Comparison of ENCODE assay signal across 18 cellular contexts in the genomic region with DNA sequence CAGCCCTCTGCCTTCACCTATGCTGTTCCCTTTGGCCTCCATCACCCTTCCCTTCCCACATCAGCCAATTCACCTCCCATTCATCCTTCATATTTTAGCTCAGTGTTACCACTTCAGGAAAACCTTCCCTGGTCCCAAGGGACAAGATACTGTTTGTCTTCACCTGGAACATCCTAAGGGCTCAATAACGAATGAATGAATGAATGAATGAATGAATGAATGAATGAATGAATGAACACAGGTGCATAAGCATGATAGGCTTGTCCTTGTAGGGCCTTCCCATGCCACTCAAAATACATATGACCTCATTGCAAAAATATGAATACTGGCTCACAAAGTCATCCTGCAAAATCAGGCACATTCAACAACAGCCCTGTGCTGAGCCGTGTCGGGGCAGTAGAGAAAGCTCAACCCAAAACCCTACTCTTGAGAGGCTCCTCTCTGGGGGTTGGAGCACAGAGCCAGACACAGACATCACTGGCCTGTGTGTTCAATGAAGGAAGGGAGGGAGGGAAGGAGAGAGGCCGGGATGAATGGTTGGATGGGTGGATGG. TPM values are rescaled to one million over a fixed set of nuclear protein-coding genes. Genes with fewer than 3 reads are reported as not detected.
A peak's percentile ranks its signal among the peaks of the same experiment; 100 is the strongest.
DNase-seq lines count a peak whose midpoint lies in the region; ATAC-seq, FAIRE-seq and TF ChIP-seq lines count a peak whose summit lies in the region.
"Had no signal": no experiment of that assay in that cellular context is flagged by ENCODE, and none has a peak within 500 bp of the region (broad histone marks: within the 10 kb centered on the region; RNA-seq: fewer than 3 reads in every experiment).

No MANE protein-coding gene starts in this region.

- TF ChIP-seq EP300 in SK-N-SH (IDR thresholded peaks at IDR 0.05; ENCODE audit: borderline replicate concordance in 1 of 2, low read depth in 1 of 2, low read length in 1 of 2) (no peak), GM12878 (IDR thresholded peaks at IDR 0.05; ENCODE audit: borderline replicate concordance in 1 of 2, control insufficient read depth in 1 of 2, low read depth in 2 of 2, low read length in 2 of 2) (no peak)

- H3K27me3 ChIP-seq in SK-N-SH (ENCODE audit: insufficient read depth), result peaks cover 8% of the 10 kb centered on the region; the same call in 1 of the 2 replicates
- H3K27me3 ChIP-seq in GM12878 (replicated peaks in 1 of 2; ENCODE audit: control insufficient read depth in 2 of 2, insufficient read depth in 2 of 2, low read length in 1 of 2), result no peaks in the 10 kb centered on the region

- RAD21 ChIA-PET in GM12878 (lab: Charles Lee; ENCODE audit: unreplicated experiment), result interaction anchor here (1.1 to 3.3 kb wide), 11 partner anchors 9 to 340 kb away, joined by 3 to 33 read pairs (median 6); a partner anchor contains a TSS

- TF ChIP-seq RAD21 in SK-N-SH (IDR thresholded peaks at IDR 0.05; ENCODE audit: low read length), result no peak
- no peak for TF ChIP-seq RAD21 in GM12878 (IDR thresholded peaks at IDR 0.05; ENCODE audit: insufficient read depth, low read depth, low read length)

- POLR2A ChIA-PET in SK-N-SH (lab: Yijun Ruan, JAX) (no interaction called here), GM12878 (lab: Charles Lee) (no interaction called here)

- H3K27ac ChIP-seq in SK-N-SH (ENCODE audit: low read depth in 2 of 2, low read length in 1 of 2) (no peak overlapping the region), GM12878 (ENCODE audit: control insufficient read depth, insufficient read depth) (no peak overlapping the region)
- H3K27ac ChIP-seq: 22Rv1, PC-9 had no signal

- H4K20me1 ChIP-seq in SK-N-SH (ENCODE audit: insufficient read depth), result no peaks in the 10 kb centered on the region
- no peaks in the 10 kb centered on the region for H4K20me1 ChIP-seq in GM12878 (ENCODE audit: control insufficient read depth, insufficient read depth)

- TF ChIP-seq CTCF in SK-N-SH (IDR thresholded peaks at IDR 0.05) (no peak), GM12878 (IDR thresholded peaks at IDR 0.05 in 2 of 3, conservative IDR thresholded peaks at IDR 0.05 in 1 of 3; ENCODE audit: control insufficient read depth in 2 of 3, extremely low read depth in 1 of 3, insufficient read depth in 1 of 3, low read depth in 3 of 3, low read length in 3 of 3) (no peak), fibroblast of the aortic adventitia (IDR thresholded peaks at IDR 0.05; ENCODE audit: insufficient read depth, low read length) (no peak)

- H3K9ac ChIP-seq in SK-N-SH (no peak overlapping the region), GM12878 (ENCODE audit: control insufficient read depth, insufficient read depth, low read length) (no peak overlapping the region)

- H2AFZ ChIP-seq in SK-N-SH (ENCODE audit: low read depth) (no peak overlapping the region), GM12878 (ENCODE audit: control insufficient read depth, low read depth, low read length) (no peak overlapping the region)
- H2AFZ ChIP-seq: GM23338 had no signal

- no TSS peak for BruUV-seq in GM12878 (replicated peaks; lab: Mats Ljungman, UMichigan)

- FAIRE-seq in GM12878 (lab: Jason Lieb, UNC), result no peak
- FAIRE-seq: GM12891, GM18507 had no signal

- H3K4me1 ChIP-seq in SK-N-SH (ENCODE audit: control insufficient read depth in 1 of 2, insufficient read depth in 2 of 2, low read depth in 1 of 2, low read length in 1 of 2), result no peaks in the 10 kb centered on the region; a peak in 1 of 4 replicates
- no peaks in the 10 kb centered on the region for H3K4me1 ChIP-seq in GM12878 (ENCODE audit: control insufficient read depth, insufficient read depth, low read length)

- CTCF ChIA-PET in SK-N-SH (lab: Yijun Ruan, JAX) (interaction anchor here (0.9 to 3.7 kb wide), 15 partner anchors 10 to 488 kb away, joined by 3 to 59 read pairs (median 10); a partner anchor contains a TSS), GM12878 (lab: Yijun Ruan, JAX) (interaction anchor here (0.8 to 4.9 kb wide), 23 partner anchors 10 to 344 kb away, joined by 3 to 61 read pairs (median 7); a partner anchor contains a TSS)

- H3K9me2 ChIP-seq in SK-N-SH, result no peaks in the 10 kb centered on the region

- 25% methylated on average over 4 of the region's 4 CpGs for WGBS in SK-N-SH (ENCODE audit: low lambda C conversion rate)
- 23% methylated on average over 4 of the region's 4 CpGs for WGBS in GM12878 (ENCODE audit: insufficient coverage, insufficient replicate concordance, low lambda C conversion rate, missing lambda C conversion rate)

- H3K4me3 ChIP-seq in SK-N-SH (ENCODE audit: low read depth in 2 of 2, low read length in 1 of 2) (no peak overlapping the region), GM12878 (no peak overlapping the region), fibroblast of the aortic adventitia (ENCODE audit: low read depth, low read length) (no peak overlapping the region)
- H3K4me3 ChIP-seq: GM23338, PC-9 had no signal

- in situ Hi-C loops in GM12878 (cut with MboI), result loop anchor here (5.0 kb wide), 1 partner anchor 145 kb away; a partner anchor contains a TSS

- H3K79me2 ChIP-seq in SK-N-SH (ENCODE audit: insufficient read depth) (no peaks in the 10 kb centered on the region), GM12878 (ENCODE audit: control insufficient read depth, insufficient read depth, low read length) (no peaks in the 10 kb centered on the region)

- H3K36me3 ChIP-seq in SK-N-SH (replicated peaks in 1 of 2; ENCODE audit: control insufficient read depth in 1 of 2, insufficient read depth in 2 of 2, low read length in 1 of 2) (no peaks in the 10 kb centered on the region), GM12878 (ENCODE audit: control insufficient read depth in 2 of 2, insufficient read depth in 2 of 2, low read length in 1 of 2) (no peaks in the 10 kb centered on the region)

- intact Hi-C loops in GM12878 (cut with micrococcal nuclease; ENCODE audit: unreplicated experiment), result no loop called here

- no peaks in the 10 kb centered on the region for H3F3A ChIP-seq in SK-N-SH (replicated peaks; ENCODE audit: insufficient read depth)

- H3K4me2 ChIP-seq in SK-N-SH, result no peak overlapping the region
- no peak overlapping the region for H3K4me2 ChIP-seq in GM12878 (ENCODE audit: control insufficient read depth, insufficient read depth)

- H3K9me3 ChIP-seq in SK-N-SH (no peaks in the 10 kb centered on the region), GM12878 (replicated peaks; ENCODE audit: control insufficient read depth, insufficient read depth, low read length) (no peaks in the 10 kb centered on the region)

- SMC1A ChIA-PET in GM12878 (lab: Charles Lee; ENCODE audit: uncharacterized antibody, unreplicated experiment), result interaction anchor here (0.7 to 3.2 kb wide), 14 partner anchors 11 to 155 kb away, joined by 3 to 34 read pairs (median 5); a partner anchor contains a TSS

- TF ChIP-seq POLR2A in GM12878 (IDR thresholded peaks at IDR 0.05; ENCODE audit: low read depth, low read length), result no peak

- ATAC-seq in SK-N-SH treated with all-trans-retinoic acid at 6 μM for 48 hours, result no peak
- ATAC-seq in GM12878, result no peak
- no peak for ATAC-seq in HG02884 (IDR thresholded peaks at IDR 0.05; ENCODE audit: unreplicated experiment)
- no peak for ATAC-seq in GM18517 (IDR thresholded peaks at IDR 0.05; ENCODE audit: unreplicated experiment)

- DNase-seq in SK-N-SH (peak; percentile 6), GM12878 (ENCODE audit: low read depth, low spot score) (no peak), fibroblast of the aortic adventitia (ENCODE audit: low read depth) (peak; percentile 24), activated gamma-delta T cell (lab: John Stamatoyannopoulos, UW) (no peak), NCI-H510A treated with DMSO at 0.1 percent for 48 hours (lab: John Stamatoyannopoulos, UW) (no peak)
- DNase-seq: COR-L47, NCI-H1436, NCI-H1930, NCI-H226, NCI-H524 treated with DMSO at 0.1 percent for 48 hours, PC-9 had no signal

TF ChIP-seq in SK-N-SH, 30 proteins besides CTCF, POLR2A, EP300 and RAD21 (continues in another document):
- no peak for TF ChIP-seq NFIC (IDR thresholded peaks at IDR 0.05; ENCODE audit: borderline replicate concordance)
- no peak for TF ChIP-seq GATA2 (CRISPR knock-in tag; IDR thresholded peaks at IDR 0.05)

TF ChIP-seq in GM12878, 131 proteins besides CTCF, POLR2A, EP300 and RAD21 (continues in another document):
- TF ChIP-seq SIN3A (IDR thresholded peaks at IDR 0.05; ENCODE audit: low read depth, low read length) (no peak), JUND (IDR thresholded peaks at IDR 0.05; ENCODE audit: low read depth, low read length) (no peak), EZH2 (IDR thresholded peaks at IDR 0.05; ENCODE audit: borderline replicate concordance, control insufficient read depth, low read depth, low read length) (no peak)
- TF ChIP-seq, protein P1, sequence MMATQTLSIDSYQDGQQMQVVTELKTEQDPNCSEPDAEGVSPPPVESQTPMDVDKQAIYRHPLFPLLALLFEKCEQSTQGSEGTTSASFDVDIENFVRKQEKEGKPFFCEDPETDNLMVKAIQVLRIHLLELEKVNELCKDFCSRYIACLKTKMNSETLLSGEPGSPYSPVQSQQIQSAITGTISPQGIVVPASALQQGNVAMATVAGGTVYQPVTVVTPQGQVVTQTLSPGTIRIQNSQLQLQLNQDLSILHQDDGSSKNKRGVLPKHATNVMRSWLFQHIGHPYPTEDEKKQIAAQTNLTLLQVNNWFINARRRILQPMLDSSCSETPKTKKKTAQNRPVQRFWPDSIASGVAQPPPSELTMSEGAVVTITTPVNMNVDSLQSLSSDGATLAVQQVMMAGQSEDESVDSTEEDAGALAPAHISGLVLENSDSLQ (IDR thresholded peaks at IDR 0.05), result peak; percentile 12; the same call in 1 of the 2 replicates

RNA-seq across cellular contexts. Expression of a gene that starts 33.7 kb away (rescaled TPM):
- polyA plus RNA-seq in SK-N-SH (2012; rRNA removed) (415 and 440 TPM in 2 replicates), GM12878 (2011; rRNA removed) (387 and 534 TPM in 2 replicates), GM12878 (2014; fragmentation: Illumina TruSeq; extraction: Trizol) (620 and 767 TPM in 2 replicates), GM12878 (2014; fragmentation: Nextera tagmentation; extraction: Ambion mirVana) (100 to 1,000 TPM; 183 to 194 TPM), GM12878 (2014; rRNA removed) (387 and 401 TPM in 2 replicates), GM12878 (2016; fragmentation: Nextera tagmentation; extraction: Ambion mirVana) (100 to 1,000 TPM; 469 to 473 TPM)
- polyA plus RNA-seq in SK-N-SH (2012; cell fraction: cytosol; rRNA removed), result 478 and 600 TPM in 2 replicates
- 280 and 324 TPM in 2 replicates for polyA plus RNA-seq in SK-N-SH (2012; cell fraction: nucleus; rRNA removed)
- total RNA-seq in GM12878 (2013; cell fraction: nucleolus; rRNA removed), result 161 and 178 TPM in 2 replicates
- total RNA-seq in GM12878 (2014; rRNA removed) (413 and 473 TPM in 2 replicates), GM12878 (2014; rRNA removed; fragmentation: Illumina TruSeq; extraction: Trizol) (513 and 542 TPM in 2 replicates), GM12878 (2021) (338 and 361 TPM in 2 replicates), fibroblast of the aortic adventitia (ENCODE audit: low replicate concordance) (864 and 1,097 TPM in 2 replicates)
- 212 TPM for polyA plus RNA-seq in GM12878 (2011; ENCODE audit: low read depth)
- 210 and 246 TPM in 2 replicates for polyA plus RNA-seq in GM12878 (2011; cell fraction: cytosol; rRNA removed)
- polyA plus RNA-seq in GM12878 (2011; cell fraction: nucleus; rRNA removed), result 84.6 and 156 TPM in 2 replicates
- polyA plus RNA-seq in GM12878 (2012), result 261 and 281 TPM in 2 replicates
- 142 and 153 TPM in 2 replicates for polyA minus RNA-seq in GM12878 (2011; rRNA and poly(A)+ RNA removed)
- polyA minus RNA-seq in GM12878 (2011; cell fraction: cytosol; rRNA and poly(A)+ RNA removed), result 99.6 and 122 TPM in 2 replicates
- 45.9 and 97.4 TPM in 2 replicates for polyA minus RNA-seq in GM12878 (2011; cell fraction: nucleus; rRNA and poly(A)+ RNA removed)

Comparison
In these comparisons a context has a peak if more than half of its experiments do, and no peak if none do; other contexts are left out.
1. DNase-seq: peak in SK-N-SH (single experiment) and fibroblast of the aortic adventitia (single experiment); none in GM12878 (single experiment), activated gamma-delta T cell (single experiment) and NCI-H510A treated with DMSO at 0.1 percent for 48 hours (single experiment).